In genomic region chr22:50157976-50158375, GRCh38 we compare ENCODE assay signal across 1 cellular context.
TF ChIP-seq lines count a peak whose summit lies in the region.

No MANE protein-coding gene starts in this region.

TF ChIP-seq in GM23338, 12 proteins besides CTCF, POLR2A, EP300 and RAD21 (continued from another document):
- no peak for TF ChIP-seq REST (IDR thresholded peaks at IDR 0.05; ENCODE audit: unreplicated experiment)
- TF ChIP-seq CREB1 (CRISPR knock-in tag; IDR thresholded peaks at IDR 0.05; ENCODE audit: low read depth) = no peak
- TF ChIP-seq EZH2phosphoT487 (IDR thresholded peaks at IDR 0.05; ENCODE audit: unreplicated experiment) = no peak
- no peak for TF ChIP-seq STAT1 (IDR thresholded peaks at IDR 0.05; ENCODE audit: unreplicated experiment)
- TF ChIP-seq EZH2 (IDR thresholded peaks at IDR 0.05; ENCODE audit: low read depth, unreplicated experiment) = no peak
- TF ChIP-seq POLR2AphosphoS5 (IDR thresholded peaks at IDR 0.05; ENCODE audit: low read depth) = no peak
- no peak for TF ChIP-seq ETS1 (IDR thresholded peaks at IDR 0.05)
- TF ChIP-seq ZNF114 (CRISPR knock-in tag; IDR thresholded peaks at IDR 0.05) = no peak
- no peak for TF ChIP-seq ZNF462 (CRISPR knock-in tag; IDR thresholded peaks at IDR 0.05)
- no peak for TF ChIP-seq NANOG (IDR thresholded peaks at IDR 0.05; ENCODE audit: borderline replicate concordance)
- TF ChIP-seq JUNB (IDR thresholded peaks at IDR 0.05; ENCODE audit: unreplicated experiment) = no peak
